Comparison of ENCODE assay signal across 8 cellular contexts in the genomic region with DNA sequence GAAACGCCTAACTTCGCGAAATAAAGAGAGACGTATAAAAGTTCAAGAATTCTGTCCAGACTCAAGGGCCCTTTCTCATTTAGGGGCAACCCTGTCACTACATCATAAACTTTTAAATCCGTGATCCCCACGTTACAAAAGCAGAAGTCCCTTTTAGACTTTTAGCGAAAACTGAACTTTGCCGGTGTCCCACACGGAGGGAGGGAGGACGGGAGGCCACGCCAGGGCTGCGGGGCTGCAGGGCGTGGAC. TPM values are rescaled to one million over a fixed set of nuclear protein-coding genes. Genes with fewer than 3 reads are reported as not detected.
DNase-seq lines count a peak whose midpoint lies in the region; ATAC-seq, FAIRE-seq and TF ChIP-seq lines count a peak whose summit lies in the region.

No MANE protein-coding gene starts in this region.

- no peak for DNase-seq in GM12865 (ENCODE audit: low read depth)
- peak; percentile 28 for DNase-seq in HT-29 (ENCODE audit: low spot score)
- DNase-seq in astrocyte of the spinal cord (ENCODE audit: low read depth, low spot score) = no peak
- no peak for DNase-seq in mesothelial cell of epicardium (ENCODE audit: low spot score in 2 of 2, unreplicated experiment in 2 of 2)
- no peak for DNase-seq in NAMALWA (ENCODE audit: low spot score)
- DNase-seq in NCI-H2196 treated with DMSO at 0.1 percent for 48 hours (lab: John Stamatoyannopoulos, UW; ENCODE audit: unreplicated experiment) = no peak
- DNase-seq in D721Med (ENCODE audit: insufficient read length, low spot score) = no peak

- TF ChIP-seq CTCF in GM12865 (IDR thresholded peaks at IDR 0.05; ENCODE audit: insufficient read depth, low read depth, low read length, missing control alignments) = no peak
- no peak for TF ChIP-seq CTCF in astrocyte of the spinal cord (IDR thresholded peaks at IDR 0.05; ENCODE audit: low read depth, low read length)
- no peak for TF ChIP-seq CTCF in mesothelial cell of epicardium (IDR thresholded peaks at IDR 0.05; ENCODE audit: unreplicated experiment)
- no peak for TF ChIP-seq CTCF in D721Med (IDR thresholded peaks at IDR 0.05; ENCODE audit: insufficient read depth, missing control alignments)

- H3K4me3 Mint-ChIP-seq in mesothelial cell of epicardium = peak overlapping the region; percentile 85

- H3K36me3 Mint-ChIP-seq in mesothelial cell of epicardium = no peaks in the 10 kb centered on the region

- H3K27ac Mint-ChIP-seq in mesothelial cell of epicardium = no peak overlapping the region

- no peak for FAIRE-seq in D721Med (lab: Jason Lieb, UNC)

- in situ Hi-C loops in astrocyte of the spinal cord (cut with HindIII; ENCODE audit: low sequenced_read_pairs) = loop anchor here (25.0 kb wide), 2 partner anchors 97 to 103 kb away; partner anchors contain the start of genes F2RL1 and F2RL2

- no peak for ATAC-seq in GM19463 (IDR thresholded peaks at IDR 0.05; ENCODE audit: unreplicated experiment)

- H3K27me3 Mint-ChIP-seq in mesothelial cell of epicardium (ENCODE audit: low read depth) = peaks cover 25% of the 10 kb centered on the region

- peaks cover 18% of the 10 kb centered on the region for H3K4me1 Mint-ChIP-seq in mesothelial cell of epicardium

- H3K4me3 ChIP-seq in GM12865 (ENCODE audit: low read depth, low read length) (peak overlapping the region; percentile 59), astrocyte of the spinal cord (ENCODE audit: low read depth, low read length) (peak overlapping the region; percentile 97)

- H3K9me3 Mint-ChIP-seq in mesothelial cell of epicardium = no peaks in the 10 kb centered on the region

RNA-seq across cellular contexts. Expression of gene F2R, which starts 0.5 kb away (rescaled TPM):
- total RNA-seq in HT-29 (2014; rRNA removed; shearing (Covaris generic)) = 30.3 and 43.6 TPM in 2 replicates
- 34.4 to 35.8 TPM (median 34.4 TPM) in 3 replicates for total RNA-seq in mesothelial cell of epicardium
